10 cellular contexts compared by ENCODE assay signal in genomic region chr7:16958724-16959123, GRCh38.
"Had no signal": no experiment of that assay in that cellular context is flagged by ENCODE, and none has a peak within 500 bp of the region (broad histone marks: within the 10 kb centered on the region; RNA-seq: fewer than 3 reads in every experiment).

No MANE protein-coding gene starts in this region.

- H3K4me1 ChIP-seq: HAP-1 had no signal

- H3K27ac ChIP-seq: GM23248, HL-60 had no signal

- H3K36me3 ChIP-seq: HAP-1 had no signal

- H3K9ac ChIP-seq: GM23248 had no signal

- H3K4me3 Mint-ChIP-seq: HFFc6 had no signal

- H3K9me3 Mint-ChIP-seq: HFFc6 had no signal

- DNase-seq: GM23248, GOT3, H7, HFFc6, IMR-90, KG1 had no signal

- H3K4me3 ChIP-seq: GM23248, HAP-1, K562 had no signal

- H3K9me3 ChIP-seq: HAP-1 had no signal

- H3K27ac Mint-ChIP-seq: HFFc6 had no signal

- ATAC-seq: HCT116, K562 had no signal
